8 cellular contexts compared by ENCODE assay signal in genomic region chr19:39971380-39971841, GRCh38. TPM values are rescaled to one million over a fixed set of nuclear protein-coding genes. Genes with fewer than 3 reads are reported as not detected.
A peak's percentile ranks its signal among the peaks of the same experiment; 100 is the strongest.
DNase-seq lines count a peak whose midpoint lies in the region; ATAC-seq and TF ChIP-seq lines count a peak whose summit lies in the region.

No MANE protein-coding gene starts in this region.

- H3K4me3 ChIP-seq in WERI-Rb-1 (ENCODE audit: low read depth, low read length) (peak overlapping the region; percentile 53), cardiac muscle cell (peak overlapping the region; percentile 60), skeletal muscle cell (ENCODE audit: low read depth, low read length) (peak overlapping the region; percentile 94)

- H3K36me3 ChIP-seq in WERI-Rb-1 (peaks cover 35% of the 10 kb centered on the region), cardiac muscle cell (peaks cover 33% of the 10 kb centered on the region)

- DNase-seq in activated CD8-positive, alpha-beta memory T cell treated with anti-CD3 and anti-CD28 coated beads, Interleukin-2, amount 50 U/mL, for 48 hours: peak; percentile 66
- no peak for DNase-seq in activated CD8-positive, alpha-beta memory T cell treated with anti-CD3 and anti-CD28 coated beads for 24 hours
- no peak for DNase-seq in WERI-Rb-1
- DNase-seq in cardiac muscle cell (ENCODE audit: low read depth in 1 of 2, low spot score in 1 of 2): no peak
- DNase-seq in skeletal muscle cell (ENCODE audit: low read depth): no peak
- DNase-seq in NOMO-1 treated with DMSO at 0.1 percent for 48 hours (lab: John Stamatoyannopoulos, UW; ENCODE audit: unreplicated experiment): no peak
- no peak for DNase-seq in SIG-M5 (lab: John Stamatoyannopoulos, UW)

- H3K4me1 ChIP-seq in cardiac muscle cell (ENCODE audit: low read depth): no peaks in the 10 kb centered on the region

- H3K9me3 ChIP-seq in WERI-Rb-1 (ENCODE audit: severe bottlenecking): no peaks in the 10 kb centered on the region
- no peaks in the 10 kb centered on the region for H3K9me3 ChIP-seq in cardiac muscle cell (ENCODE audit: low read depth)

- H3K27ac ChIP-seq in WERI-Rb-1 (peak overlapping the region; percentile 68), cardiac muscle cell (peak overlapping the region; percentile 37)

- no peak for ATAC-seq in GM21367 (IDR thresholded peaks at IDR 0.05; ENCODE audit: unreplicated experiment)

- no peaks in the 10 kb centered on the region for H3K27me3 ChIP-seq in WERI-Rb-1 (ENCODE audit: insufficient read depth, low read depth, severe bottlenecking)
- no peaks in the 10 kb centered on the region for H3K27me3 ChIP-seq in cardiac muscle cell

- TF ChIP-seq CTCF in WERI-Rb-1 (IDR thresholded peaks at IDR 0.05; ENCODE audit: low read depth, low read length): no peak
- TF ChIP-seq CTCF in cardiac muscle cell (IDR thresholded peaks at IDR 0.05; ENCODE audit: low read depth, low read length): no peak

RNA-seq across cellular contexts. Expression of gene PSMC4, which starts 0.4 kb away (rescaled TPM):
- total RNA-seq in cardiac muscle cell: 101 and 152 TPM in 2 replicates
- 87.2 and 126 TPM in 2 replicates for polyA plus RNA-seq in cardiac muscle cell

RNA-seq across cellular contexts. Expression of gene ZNF546, which starts 25.4 kb away (rescaled TPM):
- 4.1 and 8.6 TPM in 2 replicates for total RNA-seq in cardiac muscle cell
- polyA plus RNA-seq in cardiac muscle cell: 3.2 and 6.6 TPM in 2 replicates

RNA-seq across cellular contexts. Expression of gene FCGBP, which starts 37.0 kb away (rescaled TPM):
- total RNA-seq in cardiac muscle cell: 0.57 and 0.70 TPM in 2 replicates
- not detected in 2 replicates for polyA plus RNA-seq in cardiac muscle cell
